ENCODE assay signal across 8 cellular contexts in genomic region chr1:16122916-16123315, GRCh38. TPM values are rescaled to one million over a fixed set of nuclear protein-coding genes. Genes with fewer than 3 reads are reported as not detected.
DNase-seq lines count a peak whose midpoint lies in the region; ATAC-seq and TF ChIP-seq lines count a peak whose summit lies in the region.

No MANE protein-coding gene starts in this region.

- no peak overlapping the region for H4K5ac ChIP-seq in mesendoderm (ENCODE audit: low read length)

- H3K79me1 ChIP-seq in mesendoderm (ENCODE audit: low read length): peaks cover 5% of the 10 kb centered on the region

- peaks cover 5% of the 10 kb centered on the region for H3K4me1 ChIP-seq in mesendoderm (ENCODE audit: control insufficient read depth, low read depth, low read length)
- peaks cover 34% of the 10 kb centered on the region for H3K4me1 ChIP-seq in vagina
- H3K4me1 ChIP-seq in colonic mucosa: no peaks in the 10 kb centered on the region

- H3K56ac ChIP-seq in mesendoderm (ENCODE audit: low read length): no peak overlapping the region

- no peak overlapping the region for H3K4me3 ChIP-seq in AG10803 (ENCODE audit: low read length)
- no peak overlapping the region for H3K4me3 ChIP-seq in mesendoderm (ENCODE audit: low read length)
- H3K4me3 ChIP-seq in vagina: no peak overlapping the region
- no peak overlapping the region for H3K4me3 ChIP-seq in colonic mucosa

- H4K8ac ChIP-seq in mesendoderm (ENCODE audit: low read depth, low read length): no peak overlapping the region

- no peak overlapping the region for H2BK5ac ChIP-seq in mesendoderm (ENCODE audit: low read length)

- TF ChIP-seq CTCF in AG10803 (conservative IDR thresholded peaks at IDR 0.05; ENCODE audit: low read length) (no peak), vagina (IDR thresholded peaks at IDR 0.05) (no peak), colonic mucosa (IDR thresholded peaks at IDR 0.05) (no peak)

- intact Hi-C loops in vagina (cut with DNase I): no loop called here
- intact Hi-C loops in colonic mucosa (cut with DNase I): no loop called here

- no peak overlapping the region for H2BK120ac ChIP-seq in mesendoderm (ENCODE audit: low read depth, low read length)

- no CpG with 5 or more reads among the region's 6 CpGs for WGBS in mesendoderm (ENCODE audit: extremely low coverage, insufficient coverage, low lambda C conversion rate)

- H2AK5ac ChIP-seq in mesendoderm (ENCODE audit: low read length): no peak overlapping the region

- no peak for TF ChIP-seq POLR2A in vagina (IDR thresholded peaks at IDR 0.05)

- H3K9ac ChIP-seq in mesendoderm (ENCODE audit: low read length) (no peak overlapping the region), colonic mucosa (ENCODE audit: low read depth in 2 of 2, low read length in 2 of 2) (no peak overlapping the region)

- no peak for TF ChIP-seq RAD21 in Ishikawa (IDR thresholded peaks at IDR 0.05; ENCODE audit: low read depth)

- no peak overlapping the region for H3K23ac ChIP-seq in mesendoderm (ENCODE audit: low read length)

- H3K36me3 ChIP-seq in mesendoderm (ENCODE audit: control insufficient read depth, insufficient read depth, low read length) (peaks cover 24% of the 10 kb centered on the region), vagina (peaks cover 0 to 5% of the 10 kb centered on the region in 2 donors), colonic mucosa (no peaks in the 10 kb centered on the region)

- ATAC-seq in GM21447 (IDR thresholded peaks at IDR 0.05; ENCODE audit: unreplicated experiment): no peak

- H3K4ac ChIP-seq in mesendoderm (ENCODE audit: low read depth, low read length): no peak overlapping the region

- H3K9me3 ChIP-seq in vagina (no peaks in the 10 kb centered on the region), colonic mucosa (no peaks in the 10 kb centered on the region)

- TF ChIP-seq EP300 in Ishikawa (IDR thresholded peaks at IDR 0.05; ENCODE audit: borderline replicate concordance): no peak

- peak overlapping the region; percentile 3 for H3K27ac ChIP-seq in mesendoderm (ENCODE audit: low read depth, low read length)
- H3K27ac ChIP-seq in vagina: peak overlapping the region; percentile 61
- H3K27ac ChIP-seq in colonic mucosa: no peak overlapping the region

- no peak overlapping the region for H3K4me2 ChIP-seq in mesendoderm (ENCODE audit: low read length)

- no peaks in the 10 kb centered on the region for H3K27me3 ChIP-seq in mesendoderm (ENCODE audit: insufficient read depth, low read length, poor library complexity)
- H3K27me3 ChIP-seq in vagina: no peaks in the 10 kb centered on the region
- H3K27me3 ChIP-seq in colonic mucosa: no peaks in the 10 kb centered on the region

- no peak overlapping the region for H2BK15ac ChIP-seq in mesendoderm (replicated peaks; ENCODE audit: low read depth)

- H3K79me2 ChIP-seq in mesendoderm (ENCODE audit: control insufficient read depth, insufficient read depth, low read length): no peaks in the 10 kb centered on the region

- DNase-seq in AG10803 (ENCODE audit: low read depth) (peak; percentile 94), activated T-cell treated with anti-CD3 and anti-CD28 coated beads for 48 hours (ENCODE audit: low read depth) (peak; percentile 57), mesendoderm (no peak), vagina (ENCODE audit: extremely low spot score in 2 of 2) (no peak), colonic mucosa (no peak), cerebellar cortex (ENCODE audit: low spot score) (no peak)

- H3K18ac ChIP-seq in mesendoderm (ENCODE audit: low read length): no peak overlapping the region

TF ChIP-seq in Ishikawa, 13 proteins besides CTCF, POLR2A, EP300 and RAD21:
- peak; percentile 32; the same call in 1 of the 2 replicates for TF ChIP-seq EGR1 (IDR thresholded peaks at IDR 0.05)
- no peak for TF ChIP-seq REST (IDR thresholded peaks at IDR 0.05; ENCODE audit: low read depth)

RNA-seq across cellular contexts. Expression of gene EPHA2, which starts 33.0 kb away (rescaled TPM):
- polyA plus RNA-seq in mesendoderm (2013, experiment 1 of 2): 78.4 TPM
- polyA plus RNA-seq in mesendoderm (2013, experiment 2 of 2): 74.3 TPM
- total RNA-seq in vagina (264 TPM), colonic mucosa (10 to 100 TPM; 15.7 to 40.8 TPM)

RNA-seq across cellular contexts. Expression of gene FAM131C, which starts 49.5 kb away (rescaled TPM):
- 0.25 TPM for polyA plus RNA-seq in mesendoderm (2013, experiment 1 of 2)
- 0.20 TPM for polyA plus RNA-seq in mesendoderm (2013, experiment 2 of 2)
- 0.98 TPM for total RNA-seq in vagina
- under 1 TPM in 1 of 2 donors, not detected in 1; 0.21 TPM for total RNA-seq in colonic mucosa

Comparison
In these comparisons a context has a peak if more than half of its experiments do, and no peak if none do; other contexts are left out.
1. DNase-seq: peak in AG10803 (single experiment) and activated T-cell treated with anti-CD3 and anti-CD28 coated beads for 48 hours (single experiment); none in mesendoderm (single experiment), vagina (0 of 2), colonic mucosa (single experiment) and cerebellar cortex (single experiment).